17 cellular contexts compared by ENCODE assay signal in the genomic region with DNA sequence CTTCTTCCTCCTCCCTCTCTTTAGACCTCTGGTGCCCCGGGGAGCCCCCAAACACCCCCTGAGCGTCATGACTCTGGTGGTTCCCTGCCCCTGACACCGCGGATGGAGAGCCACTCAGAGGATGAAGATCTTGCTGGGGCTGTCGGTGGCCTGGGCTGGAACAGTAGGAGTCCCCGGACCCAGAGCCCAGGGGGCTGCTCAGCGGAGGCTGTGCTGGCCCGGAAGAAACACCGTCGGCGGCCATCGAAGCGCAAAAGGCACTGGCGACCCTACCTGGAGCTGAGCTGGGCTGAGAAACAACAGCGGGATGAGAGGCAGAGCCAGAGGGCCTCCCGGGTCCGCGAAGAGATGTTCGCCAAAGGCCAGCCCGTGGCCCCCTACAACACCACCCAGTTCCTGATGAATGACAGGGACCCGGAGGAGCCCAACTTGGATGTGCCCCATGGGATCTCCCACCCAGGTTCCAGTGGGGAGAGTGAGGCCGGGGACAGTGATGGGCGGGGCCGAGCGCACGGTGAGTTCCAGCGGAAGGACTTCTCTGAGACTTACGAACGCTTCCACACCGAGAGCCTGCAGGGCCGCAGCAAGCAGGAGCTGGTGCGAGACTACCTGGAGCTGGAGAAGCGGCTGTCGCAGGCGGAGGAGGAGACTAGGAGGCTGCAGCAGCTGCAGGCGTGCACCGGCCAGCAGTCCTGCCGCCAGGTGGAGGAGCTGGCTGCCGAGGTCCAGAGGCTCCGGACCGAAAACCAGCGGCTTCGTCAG. TPM values are rescaled to one million over a fixed set of nuclear protein-coding genes. Genes with fewer than 3 reads are reported as not detected.
A peak's percentile ranks its signal among the peaks of the same experiment; 100 is the strongest.
DNase-seq lines count a peak whose midpoint lies in the region; ATAC-seq, FAIRE-seq and TF ChIP-seq lines count a peak whose summit lies in the region.
"Had no signal": no experiment of that assay in that cellular context is flagged by ENCODE, and none has a peak within 500 bp of the region (broad histone marks: within the 10 kb centered on the region; RNA-seq: fewer than 3 reads in every experiment).

No MANE protein-coding gene starts in this region.

- CTCF ChIA-PET in A549 (lab: Yijun Ruan, JAX) = interaction anchor here (1.1 to 43.5 kb wide), 7 partner anchors 8 to 70 kb away, joined by 3 to 2147 read pairs (median 84); a partner anchor contains a TSS

- no peak for TF ChIP-seq EP300 in A549 (IDR thresholded peaks at IDR 0.05)

- 0 out of 3 replicates have a peak overlapping the region, but pooled peaks have one; percentile 95 for H3K4me2 ChIP-seq in A549

- WGBS in A549 (ENCODE audit: missing lambda C conversion rate) = 97% methylated on average over 43 of the region's 43 CpGs

- H3K4me3 ChIP-seq in A549 = no peak overlapping the region
- H3K4me3 ChIP-seq: upper lobe of left lung had no signal

- no peaks in the 10 kb centered on the region for H3K9me3 ChIP-seq in A549
- H3K9me3 ChIP-seq: upper lobe of left lung had no signal

- TF ChIP-seq CTCF in A549 (IDR thresholded peaks at IDR 0.05) = no peak

- no peak for TF ChIP-seq RAD21 in A549 (conservative IDR thresholded peaks at IDR 0.05 in 1 of 2, IDR thresholded peaks at IDR 0.05 in 1 of 2)

- no peak for FAIRE-seq in A549 (lab: Jason Lieb, UNC)

- DNase-seq in A549 (ENCODE audit: low read depth in 1 of 2, low spot score in 1 of 2) = no peak
- DNase-seq in islet precursor cell = peak; percentile 77
- DNase-seq in NCI-H226 = no peak
- no peak for DNase-seq in NCI-H446 treated with DMSO at 0.1 percent for 48 hours (lab: John Stamatoyannopoulos, UW)
- DNase-seq in GOT3 (lab: John Stamatoyannopoulos, UW) = no peak
- DNase-seq: activated CD4-positive, alpha-beta memory T cell treated with anti-CD3 and anti-CD28 coated beads, Interleukin-2, amount 10 ng/mL, durations not matched to agents 7 days and 5 days; activated naive CD8-positive, alpha-beta T cell treated with anti-CD3 and anti-CD28 coated beads for 36 hours; activated T-cell treated with anti-CD3 and anti-CD28 coated beads, Interleukin-2, amount 50 U/mL, for 48 hours; DMS79; naive thymus-derived CD4-positive, alpha-beta T cell; NCI-H187 treated with DMSO at 0.1 percent for 48 hours; NCI-H446; stimulated activated naive B cell treated with anti-CD40 and anti-IgM and Interleukin-4, amounts not matched to agents 10 μg/mL and 1 μg/mL and 100 μg/mL, for 72 hours had no signal

- POLR2A ChIA-PET in A549 (lab: Yijun Ruan, JAX) = interaction anchor here (5.3 to 7.6 kb wide), 3 partner anchors 9 to 28 kb away, joined by 48 to 371 read pairs (median 221); a partner anchor contains a TSS

- peak overlapping the region; percentile 96 to 100 for H3K27ac ChIP-seq in A549
- H3K27ac ChIP-seq in angular gyrus (ENCODE audit: low read depth, low read length) = peak overlapping the region; percentile 19
- H3K27ac ChIP-seq: VCaP had no signal

- TF ChIP-seq POLR2A in A549 (IDR thresholded peaks at IDR 0.05; ENCODE audit: low read length) = no peak

- H3K4me1 ChIP-seq in A549 = peaks cover 46% of the 10 kb centered on the region

- no peak for ATAC-seq in A549
- ATAC-seq: naive thymus-derived CD4-positive, alpha-beta T cell; Right ventricle myocardium inferior; stimulated activated naive B cell treated with anti-CD40 and anti-IgM and Interleukin-4, amounts not matched to agents 10 μg/mL and 1 μg/mL and 100 μg/mL, for 72 hours had no signal

TF ChIP-seq in A549, 52 proteins besides CTCF, POLR2A, EP300 and RAD21 (continues in another document):
- no peak for TF ChIP-seq NFE2L2 (conservative IDR thresholded peaks at IDR 0.05; ENCODE audit: low read length)
- no peak for TF ChIP-seq NPAS2 (CRISPR knock-in tag; IDR thresholded peaks at IDR 0.05; ENCODE audit: borderline replicate concordance)
- no peak for TF ChIP-seq CBX8 (IDR thresholded peaks at IDR 0.05)
- no peak for TF ChIP-seq NR3C1 (IDR thresholded peaks at IDR 0.05)
- no peak for TF ChIP-seq BHLHE40 (IDR thresholded peaks at IDR 0.05; ENCODE audit: low read depth, low read length)
- no peak for TF ChIP-seq HEYL (CRISPR knock-in tag; IDR thresholded peaks at IDR 0.05)
- TF ChIP-seq, protein P1, sequence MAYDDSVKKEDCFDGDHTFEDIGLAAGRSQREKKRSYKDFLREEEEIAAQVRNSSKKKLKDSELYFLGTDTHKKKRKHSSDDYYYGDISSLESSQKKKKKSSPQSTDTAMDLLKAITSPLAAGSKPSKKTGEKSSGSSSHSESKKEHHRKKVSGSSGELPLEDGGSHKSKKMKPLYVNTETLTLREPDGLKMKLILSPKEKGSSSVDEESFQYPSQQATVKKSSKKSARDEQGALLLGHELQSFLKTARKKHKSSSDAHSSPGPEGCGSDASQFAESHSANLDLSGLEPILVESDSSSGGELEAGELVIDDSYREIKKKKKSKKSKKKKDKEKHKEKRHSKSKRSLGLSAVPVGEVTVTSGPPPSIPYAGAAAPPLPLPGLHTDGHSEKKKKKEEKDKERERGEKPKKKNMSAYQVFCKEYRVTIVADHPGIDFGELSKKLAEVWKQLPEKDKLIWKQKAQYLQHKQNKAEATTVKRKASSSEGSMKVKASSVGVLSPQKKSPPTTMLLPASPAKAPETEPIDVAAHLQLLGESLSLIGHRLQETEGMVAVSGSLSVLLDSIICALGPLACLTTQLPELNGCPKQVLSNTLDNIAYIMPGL (CRISPR knock-in tag; IDR thresholded peaks at IDR 0.05; ENCODE audit: borderline replicate concordance) = no peak
- TF ChIP-seq, protein P2, sequence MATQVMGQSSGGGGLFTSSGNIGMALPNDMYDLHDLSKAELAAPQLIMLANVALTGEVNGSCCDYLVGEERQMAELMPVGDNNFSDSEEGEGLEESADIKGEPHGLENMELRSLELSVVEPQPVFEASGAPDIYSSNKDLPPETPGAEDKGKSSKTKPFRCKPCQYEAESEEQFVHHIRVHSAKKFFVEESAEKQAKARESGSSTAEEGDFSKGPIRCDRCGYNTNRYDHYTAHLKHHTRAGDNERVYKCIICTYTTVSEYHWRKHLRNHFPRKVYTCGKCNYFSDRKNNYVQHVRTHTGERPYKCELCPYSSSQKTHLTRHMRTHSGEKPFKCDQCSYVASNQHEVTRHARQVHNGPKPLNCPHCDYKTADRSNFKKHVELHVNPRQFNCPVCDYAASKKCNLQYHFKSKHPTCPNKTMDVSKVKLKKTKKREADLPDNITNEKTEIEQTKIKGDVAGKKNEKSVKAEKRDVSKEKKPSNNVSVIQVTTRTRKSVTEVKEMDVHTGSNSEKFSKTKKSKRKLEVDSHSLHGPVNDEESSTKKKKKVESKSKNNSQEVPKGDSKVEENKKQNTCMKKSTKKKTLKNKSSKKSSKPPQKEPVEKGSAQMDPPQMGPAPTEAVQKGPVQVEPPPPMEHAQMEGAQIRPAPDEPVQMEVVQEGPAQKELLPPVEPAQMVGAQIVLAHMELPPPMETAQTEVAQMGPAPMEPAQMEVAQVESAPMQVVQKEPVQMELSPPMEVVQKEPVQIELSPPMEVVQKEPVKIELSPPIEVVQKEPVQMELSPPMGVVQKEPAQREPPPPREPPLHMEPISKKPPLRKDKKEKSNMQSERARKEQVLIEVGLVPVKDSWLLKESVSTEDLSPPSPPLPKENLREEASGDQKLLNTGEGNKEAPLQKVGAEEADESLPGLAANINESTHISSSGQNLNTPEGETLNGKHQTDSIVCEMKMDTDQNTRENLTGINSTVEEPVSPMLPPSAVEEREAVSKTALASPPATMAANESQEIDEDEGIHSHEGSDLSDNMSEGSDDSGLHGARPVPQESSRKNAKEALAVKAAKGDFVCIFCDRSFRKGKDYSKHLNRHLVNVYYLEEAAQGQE (IDR thresholded peaks at IDR 0.05) = no peak
- TF ChIP-seq, protein P3, sequence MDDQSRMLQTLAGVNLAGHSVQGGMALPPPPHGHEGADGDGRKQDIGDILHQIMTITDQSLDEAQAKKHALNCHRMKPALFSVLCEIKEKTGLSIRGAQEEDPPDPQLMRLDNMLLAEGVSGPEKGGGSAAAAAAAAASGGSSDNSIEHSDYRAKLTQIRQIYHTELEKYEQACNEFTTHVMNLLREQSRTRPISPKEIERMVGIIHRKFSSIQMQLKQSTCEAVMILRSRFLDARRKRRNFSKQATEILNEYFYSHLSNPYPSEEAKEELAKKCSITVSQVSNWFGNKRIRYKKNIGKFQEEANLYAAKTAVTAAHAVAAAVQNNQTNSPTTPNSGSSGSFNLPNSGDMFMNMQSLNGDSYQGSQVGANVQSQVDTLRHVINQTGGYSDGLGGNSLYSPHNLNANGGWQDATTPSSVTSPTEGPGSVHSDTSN (IDR thresholded peaks at IDR 0.05) = no peak
- TF ChIP-seq HOXB13 (CRISPR knock-in tag; IDR thresholded peaks at IDR 0.05; ENCODE audit: low read depth) = no peak

RNA-seq across cellular contexts. Expression of a gene that starts 7.5 kb away (rescaled TPM):
- polyA plus RNA-seq in A549 (2011; rRNA removed) (14.5 and 15.5 TPM in 2 replicates), A549 (2017; fragmentation: RNase III; extraction: RNeasy Plus Mini Kit Qiagen cat#74134 plus additional on column Dnase treatment) (16.1 to 23.1 TPM (median 21.2 TPM) in 3 replicates)
- polyA plus RNA-seq in A549 (2012; cell fraction: cytosol; rRNA removed) = 15.9 and 18.5 TPM in 2 replicates
- 17.5 and 17.7 TPM in 2 replicates for polyA plus RNA-seq in A549 (2012; cell fraction: nucleus; rRNA removed)
- polyA minus RNA-seq in A549 (2011; rRNA and poly(A)+ RNA removed) = 10.0 and 13.8 TPM in 2 replicates

RNA-seq across cellular contexts. Expression of a gene that starts 20.9 kb away (rescaled TPM):
- polyA plus RNA-seq in A549 (2011; rRNA removed) (39.3 and 54.0 TPM in 2 replicates), A549 (2017; fragmentation: RNase III; extraction: RNeasy Plus Mini Kit Qiagen cat#74134 plus additional on column Dnase treatment) (118 to 143 TPM (median 131 TPM) in 3 replicates)
- polyA plus RNA-seq in A549 (2012; cell fraction: cytosol; rRNA removed) = 64.8 and 66.9 TPM in 2 replicates
- 44.8 and 55.9 TPM in 2 replicates for polyA plus RNA-seq in A549 (2012; cell fraction: nucleus; rRNA removed)
- 17.3 and 25.6 TPM in 2 replicates for polyA minus RNA-seq in A549 (2011; rRNA and poly(A)+ RNA removed)

RNA-seq across cellular contexts. Expression of a gene that starts 33.7 kb away (rescaled TPM):
- polyA plus RNA-seq in A549 (2011; rRNA removed) (11.2 and 11.4 TPM in 2 replicates), A549 (2017; fragmentation: RNase III; extraction: RNeasy Plus Mini Kit Qiagen cat#74134 plus additional on column Dnase treatment) (13.0 to 14.8 TPM (median 13.7 TPM) in 3 replicates)
- 9.6 and 13.5 TPM in 2 replicates for polyA plus RNA-seq in A549 (2012; cell fraction: cytosol; rRNA removed)
- polyA plus RNA-seq in A549 (2012; cell fraction: nucleus; rRNA removed) = 34.8 and 36.5 TPM in 2 replicates
- polyA minus RNA-seq in A549 (2011; rRNA and poly(A)+ RNA removed) = 10.6 and 12.4 TPM in 2 replicates

RNA-seq across cellular contexts. Expression of a gene that starts 36.9 kb away (rescaled TPM):
- polyA plus RNA-seq in A549 (2011; rRNA removed) (55.5 and 56.6 TPM in 2 replicates), A549 (2017; fragmentation: RNase III; extraction: RNeasy Plus Mini Kit Qiagen cat#74134 plus additional on column Dnase treatment) (104 to 107 TPM (median 105 TPM) in 3 replicates)
- 98.3 and 162 TPM in 2 replicates for polyA plus RNA-seq in A549 (2012; cell fraction: cytosol; rRNA removed)
- polyA plus RNA-seq in A549 (2012; cell fraction: nucleus; rRNA removed) = 215 and 231 TPM in 2 replicates
- 138 and 167 TPM in 2 replicates for polyA minus RNA-seq in A549 (2011; rRNA and poly(A)+ RNA removed)

RNA-seq across cellular contexts. Expression of a gene that starts 52.5 kb away (rescaled TPM):
- polyA plus RNA-seq in A549 (2011; rRNA removed) (8.6 and 17.5 TPM in 2 replicates), A549 (2017; fragmentation: RNase III; extraction: RNeasy Plus Mini Kit Qiagen cat#74134 plus additional on column Dnase treatment) (43.9 to 47.9 TPM (median 44.0 TPM) in 3 replicates)
- polyA plus RNA-seq in A549 (2012; cell fraction: cytosol; rRNA removed) = 40.3 and 42.8 TPM in 2 replicates
- 91.1 and 105 TPM in 2 replicates for polyA plus RNA-seq in A549 (2012; cell fraction: nucleus; rRNA removed)
- 29.7 and 46.8 TPM in 2 replicates for polyA minus RNA-seq in A549 (2011; rRNA and poly(A)+ RNA removed)
